In genomic region chr7:40757097-40757496, GRCh38 we compare ENCODE assay signal across 28 cellular contexts.
"Had no signal": no experiment of that assay in that cellular context is flagged by ENCODE, and none has a peak within 500 bp of the region (broad histone marks: within the 10 kb centered on the region; RNA-seq: fewer than 3 reads in every experiment).

No MANE protein-coding gene starts in this region.

- H3K4me3 ChIP-seq: adrenal gland, ascending aorta, psoas muscle, right atrium auricular region, testis, transverse colon had no signal

- H3K27ac ChIP-seq: adrenal gland, ascending aorta, parathyroid adenoma, psoas muscle, right atrium auricular region, testis, transverse colon, VCaP had no signal

- H3K36me3 ChIP-seq: adrenal gland, ascending aorta, right atrium auricular region, transverse colon had no signal

- H3K27ac Mint-ChIP-seq: activated naive CD4-positive, alpha-beta T cell treated with anti-CD3 and anti-CD28 coated beads for 36 hours; activated naive CD8-positive, alpha-beta T cell treated with anti-CD3 and anti-CD28 coated beads for 36 hours; immature natural killer cell; naive thymus-derived CD8-positive, alpha-beta T cell; T-helper 1 cell treated with Interleukin-12 subunit alpha and Interleukin-12 subunit beta and Interleukin-4 antibody, amounts not matched to agents 30 μg/mL and 1 μg/mL, for 36 hours had no signal

- H3K27me3 Mint-ChIP-seq: activated naive CD8-positive, alpha-beta T cell treated with anti-CD3 and anti-CD28 coated beads for 36 hours had no signal

- H3K9ac ChIP-seq: parathyroid adenoma had no signal

- H3K4me3 Mint-ChIP-seq: activated naive CD4-positive, alpha-beta T cell treated with anti-CD3 and anti-CD28 coated beads for 36 hours; activated naive CD8-positive, alpha-beta T cell treated with anti-CD3 and anti-CD28 coated beads for 36 hours; immature natural killer cell; naive thymus-derived CD8-positive, alpha-beta T cell; neural crest cell; T-helper 1 cell treated with Interleukin-12 subunit alpha and Interleukin-12 subunit beta and Interleukin-4 antibody, amounts not matched to agents 30 μg/mL and 1 μg/mL, for 36 hours had no signal

- DNase-seq: activated CD4-positive, alpha-beta T cell treated with anti-CD3 and anti-CD28 coated beads for 48 hours; activated CD4-positive, alpha-beta T cell treated with anti-CD3 and anti-CD28 coated beads, Interleukin-2, amount 50 U/mL, for 48 hours; activated CD8-positive, alpha-beta memory T cell treated with anti-CD3 and anti-CD28 coated beads for 24 hours; activated effector memory CD4-positive, alpha-beta T cell treated with Interleukin-2 at 50 U/mL for 16 hours; activated naive CD4-positive, alpha-beta T cell treated with anti-CD3 and anti-CD28 coated beads for 36 hours; activated naive CD8-positive, alpha-beta T cell treated with anti-CD3 and anti-CD28 coated beads for 36 hours; adrenal gland; caudate nucleus; immature natural killer cell; kidney; left colon; naive thymus-derived CD8-positive, alpha-beta T cell; occipital lobe; psoas muscle; stimulated activated CD4-positive, alpha-beta T cell treated with anti-CD3 and anti-CD28 coated beads, Interleukin-15, amount 100 ng/mL, for 24 hours; stimulated activated CD4-positive, alpha-beta T cell treated with anti-CD3 and anti-CD28 coated beads, Interleukin-2, amount 100 ng/mL, for 24 hours; stimulated activated naive CD4-positive, alpha-beta T cell treated with Interleukin-2 at 50 U/mL for 16 hours; T-helper 9 cell; testis; transverse colon had no signal

- H3K4me1 Mint-ChIP-seq: activated naive CD8-positive, alpha-beta T cell treated with anti-CD3 and anti-CD28 coated beads for 36 hours; immature natural killer cell; naive thymus-derived CD8-positive, alpha-beta T cell; neural crest cell had no signal

- H3K79me2 ChIP-seq: parathyroid adenoma had no signal

- H3K36me3 Mint-ChIP-seq: activated naive CD8-positive, alpha-beta T cell treated with anti-CD3 and anti-CD28 coated beads for 36 hours; immature natural killer cell; naive thymus-derived CD8-positive, alpha-beta T cell had no signal

- H3K27me3 ChIP-seq: adrenal gland, ascending aorta, right atrium auricular region, testis, transverse colon had no signal

- H3K9me3 ChIP-seq: adrenal gland, ascending aorta, psoas muscle, right atrium auricular region, testis, transverse colon had no signal

- H3K4me1 ChIP-seq: ascending aorta, parathyroid adenoma, psoas muscle, right atrium auricular region, testis, transverse colon had no signal

- ATAC-seq: activated CD4-positive, CD25-positive, alpha-beta regulatory T cell treated with anti-CD3 and anti-CD28 coated beads, Interleukin-2, amount 50 U/mL, for 24 hours; esophagus mucosa; left colon; naive thymus-derived CD8-positive, alpha-beta T cell; psoas muscle had no signal

- H3K9me3 Mint-ChIP-seq: activated naive CD4-positive, alpha-beta T cell treated with anti-CD3 and anti-CD28 coated beads for 36 hours; activated naive CD8-positive, alpha-beta T cell treated with anti-CD3 and anti-CD28 coated beads for 36 hours; naive thymus-derived CD8-positive, alpha-beta T cell; neural crest cell; T-helper 1 cell treated with Interleukin-12 subunit alpha and Interleukin-12 subunit beta and Interleukin-4 antibody, amounts not matched to agents 30 μg/mL and 1 μg/mL, for 36 hours had no signal
